In the genomic region with DNA sequence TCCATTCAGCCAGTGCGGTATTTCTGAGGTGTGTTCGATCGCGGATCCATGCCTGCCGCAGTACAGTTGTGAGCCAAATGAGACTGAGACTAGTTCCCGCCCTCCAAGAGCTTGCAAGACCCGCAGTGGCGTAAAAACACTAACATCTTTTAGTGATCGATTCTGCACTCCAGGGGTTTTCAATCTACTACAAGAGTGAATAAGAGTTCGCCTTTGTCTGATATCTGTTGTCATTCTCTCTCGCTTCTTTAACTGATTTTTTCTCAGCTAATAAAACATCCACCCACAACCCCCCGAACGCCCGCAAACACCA, we compare ENCODE assay signal across 8 cellular contexts. TPM values are rescaled to one million over a fixed set of nuclear protein-coding genes. Genes with fewer than 3 reads are reported as not detected.
A peak's percentile ranks its signal among the peaks of the same experiment; 100 is the strongest.
DNase-seq lines count a peak whose midpoint lies in the region; ATAC-seq and TF ChIP-seq lines count a peak whose summit lies in the region.

No MANE protein-coding gene starts in this region.

- peak overlapping the region; percentile 99 for H3K4me3 Mint-ChIP-seq in activated CD8-positive, alpha-beta T cell treated with anti-CD3 and anti-CD28 coated beads, Interleukin-2, amount 10 ng/mL, durations not matched to agents 7 days and 5 days
- H3K4me3 Mint-ChIP-seq in stimulated activated memory B cell treated with anti-CD40 and anti-IgM and Interleukin-4, amounts not matched to agents 10 μg/mL and 1 μg/mL and 100 μg/mL, for 72 hours, result peak overlapping the region; percentile 96

- H3K27me3 Mint-ChIP-seq in activated CD8-positive, alpha-beta T cell treated with anti-CD3 and anti-CD28 coated beads, Interleukin-2, amount 10 ng/mL, durations not matched to agents 7 days and 5 days (ENCODE audit: low read depth), result no peaks in the 10 kb centered on the region
- no peaks in the 10 kb centered on the region for H3K27me3 Mint-ChIP-seq in stimulated activated memory B cell treated with anti-CD40 and anti-IgM and Interleukin-4, amounts not matched to agents 10 μg/mL and 1 μg/mL and 100 μg/mL, for 72 hours

- CTCF ChIA-PET in activated CD8-positive, alpha-beta T cell treated with anti-CD3 and anti-CD28 coated beads, Interleukin-2, amount 10 ng/mL, durations not matched to agents 7 days and 5 days (lab: Charles Lee), result interaction anchor here (1.1 to 6.9 kb wide), 13 partner anchors 9 to 435 kb away, joined by 3 to 50 read pairs (median 9); no protein-coding TSS in a partner anchor

- TF ChIP-seq CTCF in AG09309 (IDR thresholded peaks at IDR 0.05; ENCODE audit: control insufficient read depth, insufficient read depth, low read depth, low read length, missing control alignments), result no peak
- no peak for TF ChIP-seq CTCF in hepatocyte (IDR thresholded peaks at IDR 0.05; ENCODE audit: poor library complexity)

- H3K4me1 ChIP-seq in hepatocyte (ENCODE audit: insufficient read depth), result peaks cover 18% of the 10 kb centered on the region

- H3K9me3 Mint-ChIP-seq in activated CD8-positive, alpha-beta T cell treated with anti-CD3 and anti-CD28 coated beads, Interleukin-2, amount 10 ng/mL, durations not matched to agents 7 days and 5 days (ENCODE audit: insufficient read depth), result no peaks in the 10 kb centered on the region
- no peaks in the 10 kb centered on the region for H3K9me3 Mint-ChIP-seq in stimulated activated memory B cell treated with anti-CD40 and anti-IgM and Interleukin-4, amounts not matched to agents 10 μg/mL and 1 μg/mL and 100 μg/mL, for 72 hours

- peak overlapping the region; percentile 84 for H3K4me3 ChIP-seq in AG09309 (ENCODE audit: control insufficient read depth, low read depth, low read length)
- no peak overlapping the region for H3K4me3 ChIP-seq in hepatocyte

- H3K79me2 ChIP-seq in hepatocyte, result peaks cover 30% of the 10 kb centered on the region

- H3K27me3 ChIP-seq in hepatocyte, result no peaks in the 10 kb centered on the region

- H3K9me3 ChIP-seq in hepatocyte (ENCODE audit: low read depth), result no peaks in the 10 kb centered on the region

- 17% methylated on average over 14 of the region's 14 CpGs for WGBS in hepatocyte (ENCODE audit: low lambda C conversion rate, missing lambda C conversion rate)

- H4K20me1 ChIP-seq in hepatocyte (ENCODE audit: insufficient read depth, poor library complexity, severe bottlenecking), result peaks cover 11% of the 10 kb centered on the region

- peak; percentile 3 for ATAC-seq in GM21447 (IDR thresholded peaks at IDR 0.05; ENCODE audit: unreplicated experiment)
- ATAC-seq in activated CD8-positive, alpha-beta T cell treated with anti-CD3 and anti-CD28 coated beads, Interleukin-2, amount 10 ng/mL, durations not matched to agents 7 days and 5 days, result peak; percentile 24
- peak; percentile 12 for ATAC-seq in stimulated activated memory B cell treated with anti-CD40 and anti-IgM and Interleukin-4, amounts not matched to agents 10 μg/mL and 1 μg/mL and 100 μg/mL, for 72 hours
- ATAC-seq in HG03039 (IDR thresholded peaks at IDR 0.05; ENCODE audit: unreplicated experiment), result no peak

- peak overlapping the region; percentile 96 for H3K4me2 ChIP-seq in hepatocyte

- peak overlapping the region; percentile 58 for H2AFZ ChIP-seq in hepatocyte

- H3K36me3 ChIP-seq in hepatocyte (replicated peaks; ENCODE audit: insufficient read depth, low read depth), result no peaks in the 10 kb centered on the region

- H3K27ac ChIP-seq in hepatocyte, result peak overlapping the region; percentile 93

- H3K4me1 Mint-ChIP-seq in activated CD8-positive, alpha-beta T cell treated with anti-CD3 and anti-CD28 coated beads, Interleukin-2, amount 10 ng/mL, durations not matched to agents 7 days and 5 days (ENCODE audit: low read depth), result peaks cover 64% of the 10 kb centered on the region
- peaks cover 65% of the 10 kb centered on the region for H3K4me1 Mint-ChIP-seq in stimulated activated memory B cell treated with anti-CD40 and anti-IgM and Interleukin-4, amounts not matched to agents 10 μg/mL and 1 μg/mL and 100 μg/mL, for 72 hours

- H3K36me3 Mint-ChIP-seq in activated CD8-positive, alpha-beta T cell treated with anti-CD3 and anti-CD28 coated beads, Interleukin-2, amount 10 ng/mL, durations not matched to agents 7 days and 5 days (ENCODE audit: low read depth), result peaks cover 42% of the 10 kb centered on the region
- H3K36me3 Mint-ChIP-seq in stimulated activated memory B cell treated with anti-CD40 and anti-IgM and Interleukin-4, amounts not matched to agents 10 μg/mL and 1 μg/mL and 100 μg/mL, for 72 hours, result peaks cover 42% of the 10 kb centered on the region

- POLR2A ChIA-PET in activated CD8-positive, alpha-beta T cell treated with anti-CD3 and anti-CD28 coated beads, Interleukin-2, amount 10 ng/mL, durations not matched to agents 7 days and 5 days (lab: Charles Lee), result interaction anchor here (0.6 to 1.9 kb wide), 21 partner anchors 9 to 471 kb away, joined by 3 to 13 read pairs (median 4); a partner anchor contains a TSS

- no peaks in the 10 kb centered on the region for H3K9me2 ChIP-seq in hepatocyte (replicated peaks; ENCODE audit: insufficient read depth)

- H3K27ac Mint-ChIP-seq in activated CD8-positive, alpha-beta T cell treated with anti-CD3 and anti-CD28 coated beads, Interleukin-2, amount 10 ng/mL, durations not matched to agents 7 days and 5 days, result peak overlapping the region; percentile 97
- H3K27ac Mint-ChIP-seq in stimulated activated memory B cell treated with anti-CD40 and anti-IgM and Interleukin-4, amounts not matched to agents 10 μg/mL and 1 μg/mL and 100 μg/mL, for 72 hours, result peak overlapping the region; percentile 100

- no peak for DNase-seq in AG09309 (ENCODE audit: low read depth)
- no peak for DNase-seq in activated CD8-positive, alpha-beta T cell treated with anti-CD3 and anti-CD28 coated beads, Interleukin-2, amount 10 ng/mL, durations not matched to agents 7 days and 5 days
- DNase-seq in hepatocyte (ENCODE audit: low spot score), result no peak
- no peak for DNase-seq in hepatic stellate cell (ENCODE audit: low spot score)
- no peak for DNase-seq in putamen (ENCODE audit: low spot score)

RNA-seq across cellular contexts. Expression of a gene that starts 0.5 kb away (rescaled TPM):
- 1,000 to 10,000 TPM; 1,896 to 1,946 TPM for total RNA-seq in activated CD8-positive, alpha-beta T cell treated with anti-CD3 and anti-CD28 coated beads, Interleukin-2, amount 10 ng/mL, durations not matched to agents 7 days and 5 days
- 1,924 and 2,459 TPM in 2 replicates for total RNA-seq in hepatocyte
- polyA plus RNA-seq in hepatocyte, result 806 and 874 TPM in 2 replicates

RNA-seq across cellular contexts. Expression of a gene that starts 2.2 kb away (rescaled TPM):
- total RNA-seq in activated CD8-positive, alpha-beta T cell treated with anti-CD3 and anti-CD28 coated beads, Interleukin-2, amount 10 ng/mL, durations not matched to agents 7 days and 5 days, result 10 to 100 TPM; 22.1 to 23.2 TPM
- total RNA-seq in hepatocyte, result 1.9 and 2.2 TPM in 2 replicates
- polyA plus RNA-seq in hepatocyte, result 4.2 and 6.3 TPM in 2 replicates

RNA-seq across cellular contexts. Expression of a gene that starts 26.1 kb away (rescaled TPM):
- not detected for total RNA-seq in activated CD8-positive, alpha-beta T cell treated with anti-CD3 and anti-CD28 coated beads, Interleukin-2, amount 10 ng/mL, durations not matched to agents 7 days and 5 days
- total RNA-seq in hepatocyte, result not detected in 2 replicates
- 0.06 and 0.31 TPM in 2 replicates for polyA plus RNA-seq in hepatocyte

RNA-seq across cellular contexts. Expression of a gene that starts 33.7 kb away (rescaled TPM):
- total RNA-seq in activated CD8-positive, alpha-beta T cell treated with anti-CD3 and anti-CD28 coated beads, Interleukin-2, amount 10 ng/mL, durations not matched to agents 7 days and 5 days, result not detected
- total RNA-seq in hepatocyte, result not detected in 2 replicates
- polyA plus RNA-seq in hepatocyte, result not detected in 2 replicates

RNA-seq across cellular contexts. Expression of a gene that starts 48.2 kb away (rescaled TPM):
- 1 to 10 TPM; 3.3 to 3.9 TPM for total RNA-seq in activated CD8-positive, alpha-beta T cell treated with anti-CD3 and anti-CD28 coated beads, Interleukin-2, amount 10 ng/mL, durations not matched to agents 7 days and 5 days
- 4.1 and 8.6 TPM in 2 replicates for total RNA-seq in hepatocyte
- polyA plus RNA-seq in hepatocyte, result 3.9 and 4.1 TPM in 2 replicates
